ENCODE assay signal across 1 cellular context in genomic region chr1:32650752-32651460, GRCh38.
TF ChIP-seq lines count a peak whose summit lies in the region.

Gene RBBP4, plus strand, starts transcription at chr1:32651208. Its CDS starts 99 bp downstream, at chr1:32651307.

TF ChIP-seq in K562, 482 proteins besides CTCF, POLR2A, EP300 and RAD21 (continued from another document and continues in another):
- TF ChIP-seq ZNF282 (CRISPR knock-in tag; IDR thresholded peaks at IDR 0.05) (peak; percentile 97; the same call in 1 of the 2 replicates), RBBP5 (IDR thresholded peaks at IDR 0.05; ENCODE audit: borderline replicate concordance, insufficient read depth, low read length, poor library complexity, severe bottlenecking) (peak; percentile 90), ZFPM2 (CRISPR knock-in tag; IDR thresholded peaks at IDR 0.05) (0 out of 2 replicates have a peak, but pooled peaks have one; percentile 26), ZNF277 (CRISPR knock-in tag; IDR thresholded peaks at IDR 0.05; ENCODE audit: borderline replicate concordance) (no peak), STAT5A (IDR thresholded peaks at IDR 0.05; ENCODE audit: borderline replicate concordance, low read length) (no peak; the same call in 1 of the 2 replicates), TAF9B (IDR thresholded peaks at IDR 0.05; ENCODE audit: partially characterized antibody) (peak; percentile 62), SP1 (CRISPR knock-in tag; IDR thresholded peaks at IDR 0.05) (peak; percentile 92), MBD2 (IDR thresholded peaks at IDR 0.05; ENCODE audit: borderline replicate concordance, low read depth) (peak; percentile 91; the same call in 1 of the 2 replicates), POLR2AphosphoS2 (IDR thresholded peaks at IDR 0.05; ENCODE audit: low read length) (no peak; the same call in 1 of the 2 replicates), RUNX1 (IDR thresholded peaks at IDR 0.05; ENCODE audit: low read depth) (no peak), RERE (CRISPR knock-in tag; IDR thresholded peaks at IDR 0.05; ENCODE audit: borderline replicate concordance) (peak; percentile 28; the same call in 1 of the 2 replicates), YBX1 (IDR thresholded peaks at IDR 0.05) (no peak), ZNF3 (CRISPR knock-in tag; IDR thresholded peaks at IDR 0.05) (no peak), ZNF395 (CRISPR knock-in tag; IDR thresholded peaks at IDR 0.05) (peak; percentile 100), SP2 (IDR thresholded peaks at IDR 0.05; ENCODE audit: extremely low read depth, low read depth, low read length, poor library complexity, severe bottlenecking) (peak; percentile 67), MAX (CRISPR knock-in tag; IDR thresholded peaks at IDR 0.05) (peak; percentile 92), CBFA2T3 (IDR thresholded peaks at IDR 0.05) (no peak), ZNF280A (IDR thresholded peaks at IDR 0.05; ENCODE audit: low read depth, partially characterized antibody) (no peak), ZKSCAN3 (CRISPR knock-in tag; IDR thresholded peaks at IDR 0.05) (peak; percentile 65), EGR1 (conservative IDR thresholded peaks at IDR 0.05) (peak; percentile 68), ASH1L (IDR thresholded peaks at IDR 0.05; ENCODE audit: borderline replicate concordance, low read depth, partially characterized antibody) (peak; percentile 87), TRIM24 (IDR thresholded peaks at IDR 0.05) (peak; percentile 17 to 76; a peak in 3 of 4 replicates), SMARCB1 (IDR thresholded peaks at IDR 0.05; ENCODE audit: insufficient read length, low read depth) (no peak), FOXK2 (conservative IDR thresholded peaks at IDR 0.05 in 1 of 2, IDR thresholded peaks at IDR 0.05 in 1 of 2; ENCODE audit: low read depth in 2 of 2) (peak in 1 of 2 experiments; percentile 75; a peak in 2 of 4 replicates), HDAC2 (IDR thresholded peaks at IDR 0.05) (0 out of 2 replicates have a peak, but pooled peaks have one; percentile 40), CBFB (CRISPR knock-in tag; IDR thresholded peaks at IDR 0.05) (no peak), ZKSCAN1 (IDR thresholded peaks at IDR 0.05; ENCODE audit: low read depth, low read length) (no peak; the same call in 1 of the 2 replicates), MAFG (tag; conservative IDR thresholded peaks at IDR 0.05) (peak; percentile 53), COPS2 (conservative IDR thresholded peaks at IDR 0.05) (no peak), CTBP1 (IDR thresholded peaks at IDR 0.05; ENCODE audit: borderline replicate concordance) (peak; percentile 95), PHF8 (IDR thresholded peaks at IDR 0.05; ENCODE audit: borderline replicate concordance, low read length) (peak; percentile 96), SETDB1 (IDR thresholded peaks at IDR 0.05; ENCODE audit: low read length) (no peak), RFX7 (CRISPR knock-in tag; IDR thresholded peaks at IDR 0.05) (peak; percentile 85)
- TF ChIP-seq, protein P1, sequence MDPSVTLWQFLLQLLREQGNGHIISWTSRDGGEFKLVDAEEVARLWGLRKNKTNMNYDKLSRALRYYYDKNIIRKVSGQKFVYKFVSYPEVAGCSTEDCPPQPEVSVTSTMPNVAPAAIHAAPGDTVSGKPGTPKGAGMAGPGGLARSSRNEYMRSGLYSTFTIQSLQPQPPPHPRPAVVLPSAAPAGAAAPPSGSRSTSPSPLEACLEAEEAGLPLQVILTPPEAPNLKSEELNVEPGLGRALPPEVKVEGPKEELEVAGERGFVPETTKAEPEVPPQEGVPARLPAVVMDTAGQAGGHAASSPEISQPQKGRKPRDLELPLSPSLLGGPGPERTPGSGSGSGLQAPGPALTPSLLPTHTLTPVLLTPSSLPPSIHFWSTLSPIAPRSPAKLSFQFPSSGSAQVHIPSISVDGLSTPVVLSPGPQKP (CRISPR knock-in tag; IDR thresholded peaks at IDR 0.05), result no peak
- TF ChIP-seq, protein P2, sequence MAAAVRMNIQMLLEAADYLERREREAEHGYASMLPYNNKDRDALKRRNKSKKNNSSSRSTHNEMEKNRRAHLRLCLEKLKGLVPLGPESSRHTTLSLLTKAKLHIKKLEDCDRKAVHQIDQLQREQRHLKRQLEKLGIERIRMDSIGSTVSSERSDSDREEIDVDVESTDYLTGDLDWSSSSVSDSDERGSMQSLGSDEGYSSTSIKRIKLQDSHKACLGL (CRISPR knock-in tag; IDR thresholded peaks at IDR 0.05; ENCODE audit: borderline replicate concordance, poor library complexity, severe bottlenecking), result peak; percentile 84
- TF ChIP-seq, protein P3, sequence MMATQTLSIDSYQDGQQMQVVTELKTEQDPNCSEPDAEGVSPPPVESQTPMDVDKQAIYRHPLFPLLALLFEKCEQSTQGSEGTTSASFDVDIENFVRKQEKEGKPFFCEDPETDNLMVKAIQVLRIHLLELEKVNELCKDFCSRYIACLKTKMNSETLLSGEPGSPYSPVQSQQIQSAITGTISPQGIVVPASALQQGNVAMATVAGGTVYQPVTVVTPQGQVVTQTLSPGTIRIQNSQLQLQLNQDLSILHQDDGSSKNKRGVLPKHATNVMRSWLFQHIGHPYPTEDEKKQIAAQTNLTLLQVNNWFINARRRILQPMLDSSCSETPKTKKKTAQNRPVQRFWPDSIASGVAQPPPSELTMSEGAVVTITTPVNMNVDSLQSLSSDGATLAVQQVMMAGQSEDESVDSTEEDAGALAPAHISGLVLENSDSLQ (IDR thresholded peaks at IDR 0.05), result peak; percentile 41
- TF ChIP-seq, protein P4, sequence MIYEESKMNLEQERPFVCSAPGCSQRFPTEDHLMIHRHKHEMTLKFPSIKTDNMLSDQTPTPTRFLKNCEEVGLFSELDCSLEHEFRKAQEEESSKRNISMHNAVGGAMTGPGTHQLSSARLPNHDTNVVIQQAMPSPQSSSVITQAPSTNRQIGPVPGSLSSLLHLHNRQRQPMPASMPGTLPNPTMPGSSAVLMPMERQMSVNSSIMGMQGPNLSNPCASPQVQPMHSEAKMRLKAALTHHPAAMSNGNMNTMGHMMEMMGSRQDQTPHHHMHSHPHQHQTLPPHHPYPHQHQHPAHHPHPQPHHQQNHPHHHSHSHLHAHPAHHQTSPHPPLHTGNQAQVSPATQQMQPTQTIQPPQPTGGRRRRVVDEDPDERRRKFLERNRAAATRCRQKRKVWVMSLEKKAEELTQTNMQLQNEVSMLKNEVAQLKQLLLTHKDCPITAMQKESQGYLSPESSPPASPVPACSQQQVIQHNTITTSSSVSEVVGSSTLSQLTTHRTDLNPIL (CRISPR knock-in tag; IDR thresholded peaks at IDR 0.05), result no peak
